9 cellular contexts compared by ENCODE assay signal in the genomic region with DNA sequence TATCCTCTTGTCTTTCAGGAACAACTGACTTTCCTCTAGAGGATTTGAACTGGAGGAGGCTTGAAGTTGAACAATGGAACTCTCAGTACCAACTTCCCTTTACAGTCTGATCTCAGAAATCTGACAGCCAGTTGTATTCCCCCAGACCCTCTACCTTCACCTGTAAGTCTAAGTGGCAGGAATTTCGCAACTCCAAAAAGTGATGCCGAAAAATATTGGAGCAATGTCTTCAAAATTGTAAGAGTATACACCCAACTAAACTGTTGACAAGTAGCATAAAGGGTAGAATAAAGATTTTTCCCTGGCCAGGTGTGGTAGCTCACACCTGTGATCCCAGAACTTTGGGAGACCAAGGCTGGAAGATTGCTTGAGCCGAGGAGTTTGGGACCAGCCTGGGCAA.
"Had no signal": no experiment of that assay in that cellular context is flagged by ENCODE, and none has a peak within 500 bp of the region (broad histone marks: within the 10 kb centered on the region; RNA-seq: fewer than 3 reads in every experiment).

No MANE protein-coding gene starts in this region.

- ATAC-seq: HepG2 had no signal

- DNase-seq: Karpas-422, Kasumi-1, KBM-7, KG1 had no signal

- H3K27ac ChIP-seq: HL-60, KMS-11 had no signal

- H3K4me3 Mint-ChIP-seq: IgD-negative memory B cell had no signal

- H3K27me3 Mint-ChIP-seq: IgD-negative memory B cell had no signal

- H3K9ac ChIP-seq: KMS-11 had no signal

- H3K4me2 ChIP-seq: KMS-11 had no signal

- FAIRE-seq: HepG2, HTR-8/SVneo had no signal

- H3K36me3 Mint-ChIP-seq: IgD-negative memory B cell had no signal
